8 cellular contexts compared by ENCODE assay signal in the genomic region with DNA sequence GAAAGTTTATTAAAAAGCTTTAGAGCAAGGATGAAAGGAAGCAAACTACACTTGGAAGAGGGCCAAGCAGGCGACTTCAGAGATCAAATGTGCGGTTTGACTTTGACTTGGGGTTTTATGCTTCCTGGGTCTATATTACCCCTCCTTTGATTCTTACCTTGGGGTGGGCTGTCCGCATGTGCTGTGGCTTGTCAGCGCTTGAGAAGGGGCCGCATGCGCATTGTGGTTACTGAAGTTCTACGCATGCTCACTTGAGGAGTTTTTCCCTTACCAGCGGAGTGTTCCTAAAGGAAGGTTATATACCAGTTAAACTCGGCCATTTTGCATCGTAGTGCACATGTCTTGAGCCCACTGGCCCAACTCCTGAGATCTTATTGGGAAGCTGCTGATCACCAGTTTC.
DNase-seq lines count a peak whose midpoint lies in the region; ATAC-seq and TF ChIP-seq lines count a peak whose summit lies in the region.

No MANE protein-coding gene starts in this region.

- no peaks in the 10 kb centered on the region for H3K36me3 ChIP-seq in OCI-LY1 (ENCODE audit: insufficient read depth, low read length)

- peaks cover 24% of the 10 kb centered on the region for H3K4me1 ChIP-seq in OCI-LY1 (ENCODE audit: insufficient read depth, low read length, severe bottlenecking)

- H3K27me3 ChIP-seq in OCI-LY1 (ENCODE audit: insufficient read depth, low read length) = no peaks in the 10 kb centered on the region

- no peak overlapping the region for H2AFZ ChIP-seq in OCI-LY1 (ENCODE audit: low read length)

- H3K27ac ChIP-seq in OCI-LY1 (ENCODE audit: low read depth, low read length, poor library complexity, severe bottlenecking) = peak overlapping the region; percentile 44

- H3K9ac ChIP-seq in OCI-LY1 (ENCODE audit: low read length) = no peak overlapping the region

- no peaks in the 10 kb centered on the region for H4K20me1 ChIP-seq in OCI-LY1 (ENCODE audit: insufficient read depth, low read length)

- H3K4me2 ChIP-seq in OCI-LY1 (ENCODE audit: low read length) = peak overlapping the region; percentile 53

- H3K79me2 ChIP-seq in OCI-LY1 (ENCODE audit: insufficient read depth, low read length) = no peaks in the 10 kb centered on the region

- no peak for ATAC-seq in GM19395 (IDR thresholded peaks at IDR 0.05; ENCODE audit: unreplicated experiment)
- no peak for ATAC-seq in HG03097 (IDR thresholded peaks at IDR 0.05; ENCODE audit: low FRiP score, unreplicated experiment)

- H3K9me2 ChIP-seq in OCI-LY1 (ENCODE audit: low read depth, low read length) = no peaks in the 10 kb centered on the region

- no peaks in the 10 kb centered on the region for H3F3A ChIP-seq in OCI-LY1 (ENCODE audit: insufficient read depth, low read length)

- no peaks in the 10 kb centered on the region for H3K9me3 ChIP-seq in OCI-LY1 (ENCODE audit: low read length)

- TF ChIP-seq CTCF in OCI-LY1 (IDR thresholded peaks at IDR 0.05; ENCODE audit: low read length) = no peak

- peak; percentile 66 for DNase-seq in activated CD8-positive, alpha-beta memory T cell treated with anti-CD3 and anti-CD28 coated beads, Interleukin-2, amount 50 U/mL, for 48 hours
- peak; percentile 9 for DNase-seq in germinal center (ENCODE audit: low spot score)
- peak; percentile 32 to 49 for DNase-seq in stimulated activated CD8-positive, alpha-beta memory T cell treated with anti-CD3 and anti-CD28 coated beads, Interleukin-4, amount 100 ng/mL, for 4 hours (ENCODE audit: low read depth in 2 of 2, low spot score in 1 of 2)
- DNase-seq in NCI-H345 treated with DMSO at 0.1 percent for 48 hours (lab: John Stamatoyannopoulos, UW; ENCODE audit: unreplicated experiment) = no peak
- DNase-seq in NCI-H1436 treated with DMSO at 0.1 percent for 48 hours (lab: John Stamatoyannopoulos, UW) = no peak

- H3K4me3 ChIP-seq in OCI-LY1 (ENCODE audit: low read depth, low read length, poor library complexity, severe bottlenecking) = peak overlapping the region; percentile 45

Comparison
In these comparisons a context has a peak if more than half of its experiments do, and no peak if none do; other contexts are left out.
1. DNase-seq: peak in activated CD8-positive, alpha-beta memory T cell treated with anti-CD3 and anti-CD28 coated beads, Interleukin-2, amount 50 U/mL, for 48 hours (single experiment), germinal center (single experiment) and stimulated activated CD8-positive, alpha-beta memory T cell treated with anti-CD3 and anti-CD28 coated beads, Interleukin-4, amount 100 ng/mL, for 4 hours (2 of 2); none in NCI-H345 treated with DMSO at 0.1 percent for 48 hours (single experiment) and NCI-H1436 treated with DMSO at 0.1 percent for 48 hours (single experiment).